ENCODE assay signal across 1 cellular context in the genomic region with DNA sequence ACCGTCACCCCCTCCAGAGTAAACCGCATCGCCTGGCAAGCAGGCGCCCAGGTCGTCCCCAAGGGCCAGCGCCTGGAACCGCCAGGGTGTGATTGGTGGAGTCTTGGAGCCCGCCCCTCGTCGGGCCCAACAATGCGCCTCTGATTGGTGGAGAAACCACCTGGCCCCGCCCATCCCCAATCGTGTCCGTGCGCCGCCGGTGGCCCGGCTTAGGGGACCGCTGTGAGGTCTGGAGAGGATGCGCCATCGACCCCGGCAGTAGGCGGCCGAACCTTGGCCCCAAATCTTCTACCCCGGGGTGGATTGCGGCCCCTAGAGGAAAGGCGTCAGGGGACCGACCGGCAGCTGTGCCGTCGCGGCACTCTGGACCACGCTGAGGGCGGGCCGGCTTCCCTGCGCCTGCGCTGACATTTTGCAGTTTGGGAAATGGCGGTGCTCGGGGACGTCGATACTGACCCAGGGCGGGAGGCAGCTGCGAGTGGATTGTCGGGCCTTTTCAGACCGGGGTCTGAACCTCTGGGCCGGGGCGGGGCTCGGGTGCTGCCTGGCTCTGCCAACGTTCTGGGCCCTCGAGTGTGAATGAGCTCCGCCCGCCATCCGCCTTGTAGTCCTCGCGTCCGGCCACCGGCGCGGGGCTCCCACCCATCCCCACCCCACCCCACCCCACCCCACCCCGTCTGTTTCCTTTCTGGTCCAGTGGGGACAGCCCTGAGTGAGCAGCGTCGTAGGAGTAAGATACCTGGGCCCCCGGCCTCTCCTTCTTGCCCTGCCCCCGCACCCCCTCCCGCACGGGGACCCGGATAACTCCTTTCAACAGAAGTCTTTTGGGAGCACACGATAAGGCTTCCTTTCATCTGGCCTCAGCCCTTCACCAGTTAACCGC.
TF ChIP-seq lines count a peak whose summit lies in the region.

No MANE protein-coding gene starts in this region.

TF ChIP-seq in K562, 482 proteins besides CTCF, POLR2A, EP300 and RAD21 (continued from another document and continues in another):
- TF ChIP-seq, protein P1, sequence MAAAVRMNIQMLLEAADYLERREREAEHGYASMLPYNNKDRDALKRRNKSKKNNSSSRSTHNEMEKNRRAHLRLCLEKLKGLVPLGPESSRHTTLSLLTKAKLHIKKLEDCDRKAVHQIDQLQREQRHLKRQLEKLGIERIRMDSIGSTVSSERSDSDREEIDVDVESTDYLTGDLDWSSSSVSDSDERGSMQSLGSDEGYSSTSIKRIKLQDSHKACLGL (CRISPR knock-in tag; IDR thresholded peaks at IDR 0.05; ENCODE audit: borderline replicate concordance, poor library complexity, severe bottlenecking) = peak; percentile 8
- no peak for TF ChIP-seq NFIX (CRISPR knock-in tag; IDR thresholded peaks at IDR 0.05; ENCODE audit: low read depth)
- no peak for TF ChIP-seq ZKSCAN3 (CRISPR knock-in tag; IDR thresholded peaks at IDR 0.05)
- TF ChIP-seq, protein P2, sequence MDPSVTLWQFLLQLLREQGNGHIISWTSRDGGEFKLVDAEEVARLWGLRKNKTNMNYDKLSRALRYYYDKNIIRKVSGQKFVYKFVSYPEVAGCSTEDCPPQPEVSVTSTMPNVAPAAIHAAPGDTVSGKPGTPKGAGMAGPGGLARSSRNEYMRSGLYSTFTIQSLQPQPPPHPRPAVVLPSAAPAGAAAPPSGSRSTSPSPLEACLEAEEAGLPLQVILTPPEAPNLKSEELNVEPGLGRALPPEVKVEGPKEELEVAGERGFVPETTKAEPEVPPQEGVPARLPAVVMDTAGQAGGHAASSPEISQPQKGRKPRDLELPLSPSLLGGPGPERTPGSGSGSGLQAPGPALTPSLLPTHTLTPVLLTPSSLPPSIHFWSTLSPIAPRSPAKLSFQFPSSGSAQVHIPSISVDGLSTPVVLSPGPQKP (CRISPR knock-in tag; IDR thresholded peaks at IDR 0.05) = no peak
- 0 out of 2 replicates have a peak, but pooled peaks have one; percentile 42 for TF ChIP-seq PKNOX1 (IDR thresholded peaks at IDR 0.05)
- no peak for TF ChIP-seq RFX5 (IDR thresholded peaks at IDR 0.05; ENCODE audit: low read depth, low read length)
- TF ChIP-seq GABPB2 (CRISPR knock-in tag; conservative IDR thresholded peaks at IDR 0.05) = no peak
- no peak for TF ChIP-seq ZNF133 (CRISPR knock-in tag; IDR thresholded peaks at IDR 0.05)
- no peak for TF ChIP-seq NFE2L1 (tag; IDR thresholded peaks at IDR 0.05; ENCODE audit: borderline replicate concordance, low read depth)
- peak; percentile 92 for TF ChIP-seq HMGN3 (IDR thresholded peaks at IDR 0.05; ENCODE audit: borderline replicate concordance, extremely low read depth, insufficient read length, low read depth, low read length)
- no peak for TF ChIP-seq ZNF384 (IDR thresholded peaks at IDR 0.05; ENCODE audit: low read depth, low read length)
- no peak for TF ChIP-seq ADNP (tag; IDR thresholded peaks at IDR 0.05)
- TF ChIP-seq, protein P3, sequence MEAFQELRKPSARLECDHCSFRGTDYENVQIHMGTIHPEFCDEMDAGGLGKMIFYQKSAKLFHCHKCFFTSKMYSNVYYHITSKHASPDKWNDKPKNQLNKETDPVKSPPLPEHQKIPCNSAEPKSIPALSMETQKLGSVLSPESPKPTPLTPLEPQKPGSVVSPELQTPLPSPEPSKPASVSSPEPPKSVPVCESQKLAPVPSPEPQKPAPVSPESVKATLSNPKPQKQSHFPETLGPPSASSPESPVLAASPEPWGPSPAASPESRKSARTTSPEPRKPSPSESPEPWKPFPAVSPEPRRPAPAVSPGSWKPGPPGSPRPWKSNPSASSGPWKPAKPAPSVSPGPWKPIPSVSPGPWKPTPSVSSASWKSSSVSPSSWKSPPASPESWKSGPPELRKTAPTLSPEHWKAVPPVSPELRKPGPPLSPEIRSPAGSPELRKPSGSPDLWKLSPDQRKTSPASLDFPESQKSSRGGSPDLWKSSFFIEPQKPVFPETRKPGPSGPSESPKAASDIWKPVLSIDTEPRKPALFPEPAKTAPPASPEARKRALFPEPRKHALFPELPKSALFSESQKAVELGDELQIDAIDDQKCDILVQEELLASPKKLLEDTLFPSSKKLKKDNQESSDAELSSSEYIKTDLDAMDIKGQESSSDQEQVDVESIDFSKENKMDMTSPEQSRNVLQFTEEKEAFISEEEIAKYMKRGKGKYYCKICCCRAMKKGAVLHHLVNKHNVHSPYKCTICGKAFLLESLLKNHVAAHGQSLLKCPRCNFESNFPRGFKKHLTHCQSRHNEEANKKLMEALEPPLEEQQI (IDR thresholded peaks at IDR 0.05) = no peak
- TF ChIP-seq NUFIP1 (IDR thresholded peaks at IDR 0.05; ENCODE audit: partially characterized antibody) = no peak
- no peak for TF ChIP-seq FOXK1 (CRISPR knock-in tag; IDR thresholded peaks at IDR 0.05; ENCODE audit: borderline replicate concordance)
- 0 out of 2 replicates have a peak, but pooled peaks have one; percentile 61 for TF ChIP-seq HOMEZ (CRISPR knock-in tag; IDR thresholded peaks at IDR 0.05)
- TF ChIP-seq, protein P4, sequence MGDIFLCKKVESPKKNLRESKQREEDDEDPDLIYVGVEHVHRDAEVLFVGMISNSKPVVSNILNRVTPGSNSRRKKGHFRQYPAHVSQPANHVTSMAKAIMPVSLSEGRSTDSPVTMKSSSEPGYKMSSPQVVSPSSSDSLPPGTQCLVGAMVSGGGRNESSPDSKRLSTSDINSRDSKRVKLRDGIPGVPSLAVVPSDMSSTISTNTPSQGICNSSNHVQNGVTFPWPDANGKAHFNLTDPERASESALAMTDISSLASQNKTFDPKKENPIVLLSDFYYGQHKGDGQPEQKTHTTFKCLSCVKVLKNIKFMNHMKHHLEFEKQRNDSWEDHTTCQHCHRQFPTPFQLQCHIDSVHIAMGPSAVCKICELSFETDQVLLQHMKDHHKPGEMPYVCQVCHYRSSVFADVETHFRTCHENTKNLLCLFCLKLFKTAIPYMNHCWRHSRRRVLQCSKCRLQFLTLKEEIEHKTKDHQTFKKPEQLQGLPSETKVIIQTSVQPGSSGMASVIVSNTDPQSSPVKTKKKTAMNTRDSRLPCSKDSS (IDR thresholded peaks at IDR 0.05; ENCODE audit: low read depth, partially characterized antibody) = no peak
- TF ChIP-seq RBM25 (IDR thresholded peaks at IDR 0.05; ENCODE audit: low read depth, low read length, severe bottlenecking) = peak; percentile 89
- TF ChIP-seq, protein P5, sequence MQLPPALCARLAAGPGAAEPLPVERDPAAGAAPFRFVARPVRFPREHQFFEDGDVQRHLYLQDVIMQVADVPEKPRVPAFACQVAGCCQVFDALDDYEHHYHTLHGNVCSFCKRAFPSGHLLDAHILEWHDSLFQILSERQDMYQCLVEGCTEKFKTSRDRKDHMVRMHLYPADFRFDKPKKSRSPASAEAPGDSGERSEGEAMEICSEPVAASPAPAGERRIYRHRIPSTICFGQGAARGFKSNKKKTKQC (CRISPR knock-in tag; IDR thresholded peaks at IDR 0.05) = no peak
- no peak for TF ChIP-seq PBX2 (CRISPR knock-in tag; IDR thresholded peaks at IDR 0.05; ENCODE audit: low read depth)
- no peak for TF ChIP-seq PBX2 (tag; conservative IDR thresholded peaks at IDR 0.05; ENCODE audit: low read depth)
- no peak for TF ChIP-seq DMBX1 (CRISPR knock-in tag; IDR thresholded peaks at IDR 0.05; ENCODE audit: borderline replicate concordance)
- no peak for TF ChIP-seq KLF1 (tag; IDR thresholded peaks at IDR 0.05)
- peak; percentile 84 for TF ChIP-seq POLR2B (IDR thresholded peaks at IDR 0.05; ENCODE audit: low read depth, partially characterized antibody)
- TF ChIP-seq PHF21A (IDR thresholded peaks at IDR 0.05; ENCODE audit: borderline replicate concordance, low read depth) = no peak
- no peak for TF ChIP-seq ZNF3 (CRISPR knock-in tag; IDR thresholded peaks at IDR 0.05)
- TF ChIP-seq LARP7 (IDR thresholded peaks at IDR 0.05) = no peak
- TF ChIP-seq CUX1 (CRISPR knock-in tag; IDR thresholded peaks at IDR 0.05) = no peak
- TF ChIP-seq, protein P6, sequence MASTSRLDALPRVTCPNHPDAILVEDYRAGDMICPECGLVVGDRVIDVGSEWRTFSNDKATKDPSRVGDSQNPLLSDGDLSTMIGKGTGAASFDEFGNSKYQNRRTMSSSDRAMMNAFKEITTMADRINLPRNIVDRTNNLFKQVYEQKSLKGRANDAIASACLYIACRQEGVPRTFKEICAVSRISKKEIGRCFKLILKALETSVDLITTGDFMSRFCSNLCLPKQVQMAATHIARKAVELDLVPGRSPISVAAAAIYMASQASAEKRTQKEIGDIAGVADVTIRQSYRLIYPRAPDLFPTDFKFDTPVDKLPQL (IDR thresholded peaks at IDR 0.05; ENCODE audit: extremely low read depth, insufficient read length) = no peak
- TF ChIP-seq NR2C2 (CRISPR knock-in tag; IDR thresholded peaks at IDR 0.05) = peak; percentile 75; the same call in 1 of the 2 replicates
- peak; percentile 56; the same call in 1 of the 2 replicates for TF ChIP-seq NR2C2 (tag; IDR thresholded peaks at IDR 0.05)
- TF ChIP-seq ZNF444 (CRISPR knock-in tag; IDR thresholded peaks at IDR 0.05) = no peak
- TF ChIP-seq KLF16 (IDR thresholded peaks at IDR 0.05) = peak; percentile 84; the same call in 1 of the 2 replicates
- peak; percentile 85; the same call in 1 of the 2 replicates for TF ChIP-seq ZBTB7A (IDR thresholded peaks at IDR 0.05; ENCODE audit: borderline replicate concordance, control insufficient read depth, low read depth, low read length)
